Comparison of ENCODE assay signal across 8 cellular contexts in genomic region chr10:79331709-79332108, GRCh38. TPM values are rescaled to one million over a fixed set of nuclear protein-coding genes. Genes with fewer than 3 reads are reported as not detected.
DNase-seq lines count a peak whose midpoint lies in the region; ATAC-seq and TF ChIP-seq lines count a peak whose summit lies in the region.

No MANE protein-coding gene starts in this region.

- intact Hi-C loops in sciatic nerve (cut with DNase I) (no loop called here), colonic mucosa (cut with DNase I) (no loop called here)

- no peaks in the 10 kb centered on the region for H3K27me3 ChIP-seq in colonic mucosa

- H3K36me3 Mint-ChIP-seq in T-helper 17 cell (ENCODE audit: low read depth): peaks cover 4% of the 10 kb centered on the region

- no peak overlapping the region for H3K27ac ChIP-seq in colonic mucosa

- DNase-seq in T-helper 17 cell (peak; percentile 50 to 65 (median 61)), astrocyte of the spinal cord (ENCODE audit: low read depth, low spot score) (peak; percentile 60), sciatic nerve (ENCODE audit: low spot score) (no peak), colonic mucosa (no peak), ureter (ENCODE audit: low spot score) (no peak), H4 (ENCODE audit: low spot score) (no peak)

- no peak overlapping the region for H3K9ac ChIP-seq in colonic mucosa (ENCODE audit: low read depth in 2 of 2, low read length in 2 of 2)

- in situ Hi-C loops in astrocyte of the spinal cord (cut with HindIII; ENCODE audit: low sequenced_read_pairs): no loop called here

- peak overlapping the region; percentile 95 for H3K27ac Mint-ChIP-seq in T-helper 17 cell

- H3K36me3 ChIP-seq in colonic mucosa: no peaks in the 10 kb centered on the region

- ATAC-seq in GM18867 (IDR thresholded peaks at IDR 0.05; ENCODE audit: unreplicated experiment) (peak; percentile 52), HG03045 (IDR thresholded peaks at IDR 0.05; ENCODE audit: unreplicated experiment) (peak; percentile 85), T-helper 17 cell (peak; percentile 97), sciatic nerve (peak; percentile 30)

- H3K4me3 ChIP-seq in astrocyte of the spinal cord (ENCODE audit: low read depth, low read length) (no peak overlapping the region), colonic mucosa (no peak overlapping the region)

- peak overlapping the region; percentile 6 for H3K4me3 Mint-ChIP-seq in T-helper 17 cell

- H3K4me1 Mint-ChIP-seq in T-helper 17 cell: peaks cover 32% of the 10 kb centered on the region

- H3K9me3 ChIP-seq in T-helper 17 cell (ENCODE audit: control insufficient read depth, low read length, poor library complexity, severe bottlenecking) (no peaks in the 10 kb centered on the region), colonic mucosa (no peaks in the 10 kb centered on the region)

- no peaks in the 10 kb centered on the region for H3K4me1 ChIP-seq in colonic mucosa

- TF ChIP-seq CTCF in astrocyte of the spinal cord (IDR thresholded peaks at IDR 0.05; ENCODE audit: low read depth, low read length) (no peak), colonic mucosa (IDR thresholded peaks at IDR 0.05) (no peak)

- H3K27me3 Mint-ChIP-seq in T-helper 17 cell: no peaks in the 10 kb centered on the region

RNA-seq across cellular contexts. Expression of gene PPIF, which starts 15.6 kb away (rescaled TPM):
- total RNA-seq in T-helper 17 cell (10 to 100 TPM; 59.4 to 82.3 TPM), sciatic nerve (18.8 TPM), colonic mucosa (100 to 1,000 TPM in 1 of 2 donors, 10 to 100 TPM in 1; 99.3 to 154 TPM), ureter (108 TPM)
- total RNA-seq in H4 (2014; rRNA removed; shearing (Covaris generic)): 45.2 and 52.3 TPM in 2 replicates

Comparison
In these comparisons a context has a peak if more than half of its experiments do, and no peak if none do; other contexts are left out.
1. ATAC-seq: peak in every context shown above with its lines; median percentile 97 in T-helper 17 cell; 85 in HG03045; 52 in GM18867; 30 in sciatic nerve.
2. DNase-seq: peak in T-helper 17 cell (3 of 3) and astrocyte of the spinal cord (single experiment); none in sciatic nerve (single experiment), colonic mucosa (single experiment), ureter (single experiment) and H4 (single experiment).